In the genomic region with DNA sequence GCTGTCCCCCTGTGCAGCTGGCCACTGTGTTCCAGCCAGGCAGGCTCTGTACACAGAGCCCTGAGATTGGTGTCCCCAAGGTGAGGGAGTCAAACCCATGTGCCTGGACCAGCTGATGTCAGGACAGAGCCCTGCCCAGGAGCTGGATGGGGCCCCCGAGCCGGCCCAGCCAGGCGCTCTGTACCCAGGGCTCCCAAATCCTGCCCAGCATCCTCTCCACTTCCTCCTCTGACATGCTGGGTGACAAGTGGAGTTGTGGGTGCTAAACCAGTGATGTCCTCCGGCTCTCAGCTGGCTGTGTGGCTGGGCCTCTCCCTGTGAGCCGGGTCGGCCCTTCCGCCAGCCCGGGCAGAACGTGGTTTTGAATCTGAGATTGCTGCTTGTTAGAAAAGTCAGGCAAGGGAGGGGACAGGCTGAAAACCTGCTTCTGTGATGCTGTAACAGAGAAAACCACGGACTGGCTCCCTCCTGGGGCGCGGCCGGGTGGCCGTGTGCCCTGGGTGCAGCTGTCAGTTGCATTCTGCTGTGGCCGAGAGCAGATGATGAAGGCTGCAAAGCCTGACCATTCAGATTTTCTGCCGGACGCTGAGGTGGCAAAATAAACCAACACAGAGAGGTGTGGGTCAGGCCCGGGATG, we compare ENCODE assay signal across 28 cellular contexts. TPM values are rescaled to one million over a fixed set of nuclear protein-coding genes. Genes with fewer than 3 reads are reported as not detected.
DNase-seq lines count a peak whose midpoint lies in the region; ATAC-seq and TF ChIP-seq lines count a peak whose summit lies in the region.
"Had no signal": no experiment of that assay in that cellular context is flagged by ENCODE, and none has a peak within 500 bp of the region (broad histone marks: within the 10 kb centered on the region; RNA-seq: fewer than 3 reads in every experiment).

No MANE protein-coding gene starts in this region.

- H3K4me3 Mint-ChIP-seq in effector memory CD8-positive, alpha-beta T cell = peak overlapping the region; percentile 59 to 72
- H3K4me3 Mint-ChIP-seq: brain; CD4-positive, CD25-positive, alpha-beta regulatory T cell; nephron progenitor cell; T-cell had no signal

- H3K4me3 ChIP-seq in BLaER1 = no peak overlapping the region
- no peak overlapping the region for H3K4me3 ChIP-seq in osteoblast (ENCODE audit: insufficient read depth, low read length)
- no peak overlapping the region for H3K4me3 ChIP-seq in mesenchymal stem cell (ENCODE audit: insufficient read depth in 1 of 2, low read depth in 1 of 2, low read length in 2 of 2)
- H3K4me3 ChIP-seq: left ventricle myocardium inferior, Peyer's patch, SJSA1, testis, uterus had no signal

- H2AFZ ChIP-seq in osteoblast (ENCODE audit: low read length) (no peak overlapping the region), mesenchymal stem cell (ENCODE audit: low read depth, low read length) (no peak overlapping the region)
- H2AFZ ChIP-seq: parathyroid adenoma had no signal

- no peaks in the 10 kb centered on the region for H3K79me2 ChIP-seq in osteoblast (ENCODE audit: insufficient read depth, low read length)
- H3K79me2 ChIP-seq: parathyroid adenoma had no signal

- H3K27ac Mint-ChIP-seq in effector memory CD8-positive, alpha-beta T cell = no peak overlapping the region
- H3K27ac Mint-ChIP-seq: brain; CD4-positive, CD25-positive, alpha-beta regulatory T cell; T-cell had no signal

- no peak overlapping the region for H2AK5ac ChIP-seq in mesenchymal stem cell (ENCODE audit: low read length, severe bottlenecking)

- no peak overlapping the region for H4K8ac ChIP-seq in mesenchymal stem cell (ENCODE audit: low read length)

- peaks cover 2 to 11% of the 10 kb centered on the region in 2 donors for H3K27me3 Mint-ChIP-seq in effector memory CD8-positive, alpha-beta T cell

- DNase-seq in LHCN-M2 (ENCODE audit: low read depth) = peak; percentile 54
- no peak for DNase-seq in effector memory CD8-positive, alpha-beta T cell
- DNase-seq in osteoblast (ENCODE audit: insufficient read length, low spot score, missing footprints) = peak; percentile 86
- DNase-seq in DMS53 treated with DMSO at 0.1 percent for 48 hours (lab: John Stamatoyannopoulos, UW; ENCODE audit: unreplicated experiment) = no peak
- no peak for DNase-seq in mesenchymal stem cell
- DNase-seq in NCI-H748 treated with DMSO at 0.1 percent for 48 hours (lab: John Stamatoyannopoulos, UW) = no peak
- DNase-seq in NCI-H69 (lab: John Stamatoyannopoulos, UW) = no peak
- DNase-seq: activated gamma-delta T cell treated with Interleukin-2 at 50 U/mL for 16 hours; activated T-cell treated with anti-CD3 and anti-CD28 coated beads, Interleukin-2, amount 50 U/mL, for 1 hour; CD4-positive, CD25-positive, alpha-beta regulatory T cell; EL; IMR-90; left ventricle myocardium inferior; NCI-H1105 treated with DMSO at 0.1 percent for 48 hours; NCI-H1930; NCI-H524 treated with DMSO at 0.1 percent for 48 hours; nephron progenitor cell; stimulated activated CD4-positive, alpha-beta T cell treated with anti-CD3 and anti-CD28 coated beads, Interleukin-4, amount 100 ng/mL, for 24 hours; stimulated activated naive CD4-positive, alpha-beta T cell; testis; uterus had no signal

- H3K18ac ChIP-seq in mesenchymal stem cell (ENCODE audit: low read depth in 1 of 2, low read length in 2 of 2) = no peak overlapping the region

- peak overlapping the region; percentile 56 for H3K4me2 ChIP-seq in BLaER1
- H3K4me2 ChIP-seq in osteoblast (ENCODE audit: insufficient read depth, low read length) = no peak overlapping the region
- no peak overlapping the region for H3K4me2 ChIP-seq in mesenchymal stem cell (ENCODE audit: low read length, poor library complexity, severe bottlenecking)

- no peak overlapping the region for H2BK15ac ChIP-seq in mesenchymal stem cell (ENCODE audit: low read depth, poor library complexity, severe bottlenecking)

- no peak overlapping the region for H3K9ac ChIP-seq in BLaER1
- H3K9ac ChIP-seq in mesenchymal stem cell (ENCODE audit: low read length) = no peak overlapping the region
- H3K9ac ChIP-seq: parathyroid adenoma had no signal

- H3K79me1 ChIP-seq in mesenchymal stem cell (replicated peaks; ENCODE audit: low read length, poor library complexity, severe bottlenecking) = no peaks in the 10 kb centered on the region

- peak; percentile 29 for ATAC-seq in effector memory CD8-positive, alpha-beta T cell (replicated peaks)
- ATAC-seq: right cardiac atrium, T-cell had no signal

- H2BK5ac ChIP-seq in mesenchymal stem cell (ENCODE audit: low read depth, low read length, poor library complexity, severe bottlenecking) = no peak overlapping the region

- H3K36me3 Mint-ChIP-seq in effector memory CD8-positive, alpha-beta T cell (ENCODE audit: insufficient read depth) = peaks cover 5% of the 10 kb centered on the region
- H3K36me3 Mint-ChIP-seq: CD4-positive, CD25-positive, alpha-beta regulatory T cell; T-cell had no signal

- H4K91ac ChIP-seq in mesenchymal stem cell (ENCODE audit: low read length) = no peak overlapping the region

- H3K27me3 ChIP-seq in BLaER1 = peaks cover 14% of the 10 kb centered on the region
- H3K27me3 ChIP-seq in osteoblast (ENCODE audit: insufficient read depth, low read length) = peaks cover 9% of the 10 kb centered on the region
- peaks cover 34 to 51% of the 10 kb centered on the region in 2 experiments for H3K27me3 ChIP-seq in mesenchymal stem cell (ENCODE audit: control insufficient read depth in 1 of 2, insufficient read depth in 1 of 2, low read length in 2 of 2)
- H3K27me3 ChIP-seq: Peyer's patch, testis, uterus had no signal

- H3K4me1 ChIP-seq in BLaER1 = peaks cover 65% of the 10 kb centered on the region
- no peaks in the 10 kb centered on the region for H3K4me1 ChIP-seq in osteoblast (ENCODE audit: insufficient read depth, low read length)
- H3K4me1 ChIP-seq in mesenchymal stem cell (ENCODE audit: control insufficient read depth, insufficient read depth, low read depth, low read length) = peaks cover 5% of the 10 kb centered on the region
- H3K4me1 ChIP-seq: parathyroid adenoma, Peyer's patch, SJSA1, testis, uterus had no signal

- H4K20me1 ChIP-seq in BLaER1 (peaks cover 6% of the 10 kb centered on the region; the same call in 1 of the 2 replicates), osteoblast (ENCODE audit: insufficient read depth, low read length) (no peaks in the 10 kb centered on the region)

- H3K27ac ChIP-seq in BLaER1 = peak overlapping the region; percentile 22; the same call in 1 of the 2 replicates
- no peak overlapping the region for H3K27ac ChIP-seq in osteoblast (ENCODE audit: low read depth, low read length)
- H3K27ac ChIP-seq in mesenchymal stem cell (ENCODE audit: low read length, poor library complexity, severe bottlenecking) = no peak overlapping the region
- H3K27ac ChIP-seq: left ventricle myocardium inferior, parathyroid adenoma, Peyer's patch, SJSA1, testis, uterus had no signal

- WGBS in mesenchymal stem cell = 91% methylated on average over 18 of the region's 18 CpGs

- H3K9me3 ChIP-seq in BLaER1 = peaks cover 33% of the 10 kb centered on the region
- peaks cover 9% of the 10 kb centered on the region for H3K9me3 ChIP-seq in osteoblast (ENCODE audit: low read depth, low read length)
- H3K9me3 ChIP-seq in mesenchymal stem cell (ENCODE audit: control insufficient read depth, low read length) = peaks cover 17% of the 10 kb centered on the region
- H3K9me3 ChIP-seq: SJSA1, testis had no signal

- no peak overlapping the region for H3K4ac ChIP-seq in mesenchymal stem cell (ENCODE audit: low read depth in 1 of 2, low read length in 2 of 2)

- H3K9me3 Mint-ChIP-seq in effector memory CD8-positive, alpha-beta T cell = peaks cover 0 to 8% of the 10 kb centered on the region in 2 donors

- no peak overlapping the region for H2BK12ac ChIP-seq in mesenchymal stem cell (ENCODE audit: low read length in 2 of 2)

- H3K4me1 Mint-ChIP-seq in effector memory CD8-positive, alpha-beta T cell (ENCODE audit: low read depth in 2 of 2) = peaks cover 5 to 11% of the 10 kb centered on the region in 2 donors
- H3K4me1 Mint-ChIP-seq: brain, nephron progenitor cell had no signal

- no peak overlapping the region for H3K14ac ChIP-seq in mesenchymal stem cell (ENCODE audit: low read length in 2 of 2)

- no peak overlapping the region for H2BK120ac ChIP-seq in mesenchymal stem cell (ENCODE audit: low read depth, low read length)

- 0 out of 2 replicates have a peak, but pooled peaks cover 2% of the 10 kb centered on the region for H3K36me3 ChIP-seq in BLaER1
- H3K36me3 ChIP-seq in osteoblast (ENCODE audit: insufficient read depth, low read length) = no peaks in the 10 kb centered on the region
- peaks cover 0 to 3% of the 10 kb centered on the region in 2 experiments for H3K36me3 ChIP-seq in mesenchymal stem cell (ENCODE audit: control insufficient read depth in 1 of 2, insufficient read depth in 2 of 2, low read depth in 1 of 2, low read length in 2 of 2)
- H3K36me3 ChIP-seq: left ventricle myocardium inferior, Peyer's patch, SJSA1, uterus had no signal

- TF ChIP-seq CTCF in osteoblast (IDR thresholded peaks at IDR 0.05; ENCODE audit: extremely low read depth, low read depth, low read length) = no peak

- no peak overlapping the region for H3K23ac ChIP-seq in mesenchymal stem cell (ENCODE audit: low read length in 2 of 2)

RNA-seq across cellular contexts. Expression of a gene that starts 7.9 kb away (rescaled TPM):
- total RNA-seq in LHCN-M2 (2014; rRNA removed) (not detected in 2 replicates), osteoblast (not detected in 2 replicates)
- polyA plus RNA-seq in LHCN-M2 (2012) = 0.07 TPM
- 0.14 TPM for polyA plus RNA-seq in mesenchymal stem cell (2013, experiment 1 of 2)
- polyA plus RNA-seq in mesenchymal stem cell (2013, experiment 2 of 2) = 0.10 TPM
- total RNA-seq: IMR-90, SJSA1 had no signal

Comparison
In these comparisons a context has a peak if more than half of its experiments do, and no peak if none do; other contexts are left out.
1. DNase-seq: peak in LHCN-M2 (single experiment) and osteoblast (single experiment); none in effector memory CD8-positive, alpha-beta T cell (0 of 3), DMS53 treated with DMSO at 0.1 percent for 48 hours (single experiment), mesenchymal stem cell (single experiment), NCI-H748 treated with DMSO at 0.1 percent for 48 hours (single experiment) and NCI-H69 (single experiment).